Comparison of ENCODE assay signal across 9 cellular contexts in genomic region chr1:14598498-14599172, GRCh38. TPM values are rescaled to one million over a fixed set of nuclear protein-coding genes. Genes with fewer than 3 reads are reported as not detected.
DNase-seq lines count a peak whose midpoint lies in the region; ATAC-seq and TF ChIP-seq lines count a peak whose summit lies in the region.
"Had no signal": no experiment of that assay in that cellular context is flagged by ENCODE, and none has a peak within 500 bp of the region (broad histone marks: within the 10 kb centered on the region; RNA-seq: fewer than 3 reads in every experiment).

Gene KAZN, plus strand, starts transcription at chr1:14598685.

- H3K27ac ChIP-seq in PC-9, result no peak within 1 kb of the TSS
- H3K27ac ChIP-seq: neutrophil had no signal

- CTCF ChIA-PET in PC-9 (lab: Charles Lee), result no interaction called here
- CTCF ChIA-PET in Caco-2 (lab: Charles Lee), result no interaction called here

- H3K36me3 Mint-ChIP-seq in Caco-2 (ENCODE audit: insufficient read depth, unreplicated experiment), result no peaks in the 10 kb centered on the region

- H3K4me3 ChIP-seq in PC-9 (no peak within 1 kb of the TSS), retinal pigment epithelial cell (ENCODE audit: low read length) (peak within 1 kb of the TSS; percentile 79), Caco-2 (ENCODE audit: low read depth, low read length) (no peak within 1 kb of the TSS)

- DNase-seq in PC-9, result no peak
- DNase-seq in left ventricle myocardium superior, result peak; percentile 39
- DNase-seq in retinal pigment epithelial cell (ENCODE audit: low read depth), result no peak
- no peak for DNase-seq in NCI-H2081 (lab: John Stamatoyannopoulos, UW)
- DNase-seq in NCI-H2081 treated with DMSO at 0.1 percent for 48 hours (lab: John Stamatoyannopoulos, UW), result no peak
- DNase-seq in Caco-2, result no peak

- no peaks in the 10 kb centered on the region for H3F3A ChIP-seq in PC-9 (ENCODE audit: insufficient read depth, low read depth)

- no peak within 1 kb of the TSS for H2AFZ ChIP-seq in PC-9

- H3K9me2 ChIP-seq in PC-9 (ENCODE audit: insufficient read depth), result no peaks in the 10 kb centered on the region

- peaks cover 18% of the 10 kb centered on the region for H3K27me3 ChIP-seq in PC-9 (ENCODE audit: insufficient read depth, low read depth)
- H3K27me3 ChIP-seq in Caco-2 (replicated peaks; ENCODE audit: control insufficient read depth, insufficient read depth, low read length), result no peaks in the 10 kb centered on the region; the same call in 1 of the 2 replicates

- H3K4me3 Mint-ChIP-seq in Caco-2 (ENCODE audit: unreplicated experiment), result no peak within 1 kb of the TSS

- H3K4me1 Mint-ChIP-seq in Caco-2 (ENCODE audit: low read depth, unreplicated experiment), result no peaks in the 10 kb centered on the region

- no peaks in the 10 kb centered on the region for H3K27me3 Mint-ChIP-seq in Caco-2 (ENCODE audit: insufficient read depth, unreplicated experiment)

- H3K36me3 ChIP-seq in PC-9 (ENCODE audit: low read depth) (no peaks in the 10 kb centered on the region), Caco-2 (ENCODE audit: control insufficient read depth, insufficient read depth, low read length) (no peaks in the 10 kb centered on the region)
- H3K36me3 ChIP-seq: neutrophil had no signal

- TF ChIP-seq CTCF in PC-9 (conservative IDR thresholded peaks at IDR 0.05), result no peak
- TF ChIP-seq CTCF in retinal pigment epithelial cell (conservative IDR thresholded peaks at IDR 0.05; ENCODE audit: low read depth, low read length), result no peak
- TF ChIP-seq CTCF in Caco-2 (IDR thresholded peaks at IDR 0.05; ENCODE audit: insufficient read depth in 1 of 2, low read depth in 1 of 2, low read length in 1 of 2, severe bottlenecking in 1 of 2, unreplicated experiment in 1 of 2), result no peak

- H3K4me2 ChIP-seq in PC-9, result no peak within 1 kb of the TSS

- H3K4me1 ChIP-seq in PC-9 (replicated peaks; ENCODE audit: insufficient read depth), result no peaks in the 10 kb centered on the region
- no peaks in the 10 kb centered on the region for H3K4me1 ChIP-seq in Caco-2

- no peak within 1 kb of the TSS for H3K27ac Mint-ChIP-seq in Caco-2 (ENCODE audit: unreplicated experiment)

- no peaks in the 10 kb centered on the region for H3K9me3 Mint-ChIP-seq in Caco-2 (ENCODE audit: unreplicated experiment)

- peak; percentile 17 for ATAC-seq in GM21360 (IDR thresholded peaks at IDR 0.05; ENCODE audit: unreplicated experiment)
- peak; percentile 72 for ATAC-seq in left ventricle myocardium superior
- no peak for ATAC-seq in HG03095 (IDR thresholded peaks at IDR 0.05; ENCODE audit: unreplicated experiment)

- H3K9me3 ChIP-seq in PC-9 (ENCODE audit: insufficient read depth, low read depth) (no peaks in the 10 kb centered on the region), Caco-2 (no peaks in the 10 kb centered on the region)
- H3K9me3 ChIP-seq: neutrophil had no signal

- intact Hi-C loops in PC-9 (cut with micrococcal nuclease; ENCODE audit: unreplicated experiment) (no loop called here), left ventricle myocardium superior (cut with micrococcal nuclease) (no loop called here), Caco-2 (cut with micrococcal nuclease; ENCODE audit: unreplicated experiment) (no loop called here)

- no TSS peak for BruUV-seq in PC-9 (replicated peaks; lab: Mats Ljungman, UMichigan)
- BruUV-seq in Caco-2 (replicated peaks; lab: Mats Ljungman, UMichigan), result no TSS peak

- POLR2A ChIA-PET in PC-9 (lab: Charles Lee; ENCODE audit: unreplicated experiment), result no interaction called here
- POLR2A ChIA-PET in Caco-2 (lab: Charles Lee), result no interaction called here

- H3K79me2 ChIP-seq in PC-9 (ENCODE audit: low read depth), result no peaks in the 10 kb centered on the region

- no peaks in the 10 kb centered on the region for H4K20me1 ChIP-seq in PC-9 (ENCODE audit: insufficient read depth)

RNA-seq across cellular contexts. Expression of gene KAZN, which starts in this region (rescaled TPM):
- total RNA-seq in PC-9 (2021), result 15.6 TPM in 2 replicates
- total RNA-seq in left ventricle myocardium superior, result 2.2 TPM
- 2.4 and 2.5 TPM in 2 replicates for total RNA-seq in Caco-2 (2022)
